ENCODE assay signal across 8 cellular contexts in genomic region chr12:124744659-124745467, GRCh38.
A peak's percentile ranks its signal among the peaks of the same experiment; 100 is the strongest.
DNase-seq lines count a peak whose midpoint lies in the region; ATAC-seq, FAIRE-seq and TF ChIP-seq lines count a peak whose summit lies in the region.

No MANE protein-coding gene starts in this region.

- no peak overlapping the region for H3K4me2 ChIP-seq in neuronal stem cell (ENCODE audit: insufficient read depth, low read length, poor library complexity, severe bottlenecking)

- H3K9ac ChIP-seq in HUES64 (ENCODE audit: low read depth, low read length), result no peak overlapping the region
- H3K9ac ChIP-seq in neuronal stem cell (ENCODE audit: low read depth, low read length, poor library complexity), result no peak overlapping the region

- no peak overlapping the region for H4K8ac ChIP-seq in neuronal stem cell (ENCODE audit: low read depth, low read length)

- H3K14ac ChIP-seq in neuronal stem cell (ENCODE audit: low read length), result no peak overlapping the region

- no peak for ATAC-seq in CD8-positive, alpha-beta T cell
- ATAC-seq in GM19035 (IDR thresholded peaks at IDR 0.05; ENCODE audit: unreplicated experiment), result no peak

- TF ChIP-seq CTCF in GM10248 (IDR thresholded peaks at IDR 0.05; ENCODE audit: control extremely low read depth, extremely low read depth, low read depth, missing control alignments), result no peak
- no peak for TF ChIP-seq CTCF in ascending aorta (IDR thresholded peaks at IDR 0.05)
- no peak for TF ChIP-seq CTCF in CD8-positive, alpha-beta T cell (IDR thresholded peaks at IDR 0.05)

- peak overlapping the region; percentile 22 for H2BK15ac ChIP-seq in neuronal stem cell (ENCODE audit: low read length)

- H4K91ac ChIP-seq in neuronal stem cell (ENCODE audit: low read depth, low read length, poor library complexity), result no peak overlapping the region

- H3K4me3 ChIP-seq in HUES64 (ENCODE audit: low read length), result no peak overlapping the region
- H3K4me3 ChIP-seq in ascending aorta, result no peak overlapping the region
- H3K4me3 ChIP-seq in neuronal stem cell (ENCODE audit: low read length in 2 of 2), result no peak overlapping the region
- H3K4me3 ChIP-seq in CD8-positive, alpha-beta T cell (ENCODE audit: low read depth, low read length), result no peak overlapping the region

- no peaks in the 10 kb centered on the region for H3K79me1 ChIP-seq in neuronal stem cell (ENCODE audit: low read depth, low read length)

- WGBS in HUES64, result 92% methylated on average over 15 of the region's 15 CpGs
- WGBS in neuronal stem cell (ENCODE audit: extremely low coverage in 2 of 2, insufficient read length in 2 of 2, insufficient replicate concordance in 1 of 2), 2 donors, result no CpG with 5 or more reads among the region's 15 CpGs

- no peaks in the 10 kb centered on the region for H3K27me3 Mint-ChIP-seq in CD8-positive, alpha-beta T cell (ENCODE audit: low read depth)

- intact Hi-C loops in ascending aorta (cut with DNase I), result loop anchor here (2.0 to 5.0 kb wide), 6 partner anchors 20 to 288 kb away; partner anchors contain the start of gene NCOR2
- intact Hi-C loops in CD8-positive, alpha-beta T cell (cut with DNase I, micrococcal nuclease), result no loop called here

- H3K9me3 Mint-ChIP-seq in CD8-positive, alpha-beta T cell, result no peaks in the 10 kb centered on the region

- peak overlapping the region; percentile 85 for H3K27ac ChIP-seq in HUES64 (ENCODE audit: low read depth, low read length)
- H3K27ac ChIP-seq in ascending aorta, result peak overlapping the region; percentile 83 to 89
- H3K27ac ChIP-seq in neuronal stem cell (replicated peaks; ENCODE audit: low read length), result no peak overlapping the region
- no peak overlapping the region for H3K27ac ChIP-seq in CD8-positive, alpha-beta T cell (ENCODE audit: low read depth, low read length)

- no peaks in the 10 kb centered on the region for H3K36me3 ChIP-seq in HUES64 (ENCODE audit: insufficient read depth, low read length)
- H3K36me3 ChIP-seq in ascending aorta, result no peaks in the 10 kb centered on the region
- no peaks in the 10 kb centered on the region for H3K36me3 ChIP-seq in neuronal stem cell (replicated peaks in 1 of 2; ENCODE audit: control insufficient read depth in 2 of 2, insufficient read depth in 2 of 2, low read length in 2 of 2)
- H3K36me3 ChIP-seq in CD8-positive, alpha-beta T cell (ENCODE audit: insufficient read depth, low read length), result no peaks in the 10 kb centered on the region

- H3K4me3 Mint-ChIP-seq in CD8-positive, alpha-beta T cell, result no peak overlapping the region

- CTCF ChIA-PET in GM10248 (lab: Yijun Ruan, JAX), result no interaction called here
- CTCF ChIA-PET in CD8-positive, alpha-beta T cell (lab: Charles Lee), result no interaction called here

- H3K9me3 ChIP-seq in HUES64 (ENCODE audit: insufficient read depth, low read depth, low read length) (no peaks in the 10 kb centered on the region), ascending aorta (no peaks in the 10 kb centered on the region), neuronal stem cell (replicated peaks in 1 of 2; ENCODE audit: control insufficient read depth in 2 of 2, insufficient read depth in 1 of 2, low read depth in 1 of 2, low read length in 2 of 2) (peaks cover under 1 to 3% of the 10 kb centered on the region in 2 donors)
- no peaks in the 10 kb centered on the region for H3K9me3 ChIP-seq in CD8-positive, alpha-beta T cell (ENCODE audit: low read length)

- no peaks in the 10 kb centered on the region for H3K27me3 ChIP-seq in HUES64 (ENCODE audit: insufficient read depth, low read length)
- H3K27me3 ChIP-seq in ascending aorta, result no peaks in the 10 kb centered on the region
- peaks cover 0 to 6% (median 0%) of the 10 kb centered on the region in 3 experiments for H3K27me3 ChIP-seq in neuronal stem cell (ENCODE audit: control insufficient read depth in 3 of 3, insufficient read depth in 3 of 3, low read depth in 1 of 3, low read length in 3 of 3)
- H3K27me3 ChIP-seq in CD8-positive, alpha-beta T cell (ENCODE audit: insufficient read depth, low read length), result no peaks in the 10 kb centered on the region

- POLR2A ChIA-PET in GM10248 (lab: Yijun Ruan, JAX), result no interaction called here
- POLR2A ChIA-PET in CD8-positive, alpha-beta T cell (lab: Charles Lee), result no interaction called here

- no peak overlapping the region for H2BK120ac ChIP-seq in neuronal stem cell (ENCODE audit: low read depth, low read length)

- no peak overlapping the region for H2AFZ ChIP-seq in neuronal stem cell (ENCODE audit: low read length)

- H3K27ac Mint-ChIP-seq in CD8-positive, alpha-beta T cell, result no peak overlapping the region

- peaks cover 9% of the 10 kb centered on the region for H3K4me1 Mint-ChIP-seq in CD8-positive, alpha-beta T cell (ENCODE audit: low read depth)

- no peak overlapping the region for H2BK12ac ChIP-seq in neuronal stem cell (ENCODE audit: low read length)

- no peak overlapping the region for H2AK5ac ChIP-seq in neuronal stem cell (ENCODE audit: low read depth, low read length)

- no peak overlapping the region for H3K23ac ChIP-seq in neuronal stem cell (ENCODE audit: low read depth, low read length, poor library complexity)

- H3K4me1 ChIP-seq in HUES64 (ENCODE audit: insufficient read depth, low read length) (peaks cover 4% of the 10 kb centered on the region; the same call in 1 of the 2 replicates), ascending aorta (peaks cover 10 to 12% of the 10 kb centered on the region in 2 donors), neuronal stem cell (ENCODE audit: control insufficient read depth in 2 of 2, insufficient read depth in 1 of 2, low read depth in 1 of 2, low read length in 2 of 2) (peaks cover 5 to 18% of the 10 kb centered on the region in 2 donors)
- H3K4me1 ChIP-seq in CD8-positive, alpha-beta T cell (ENCODE audit: insufficient read depth, low read length), result no peaks in the 10 kb centered on the region

- no peak for FAIRE-seq in urothelium cell line (lab: Jason Lieb, UNC)

- no peaks in the 10 kb centered on the region for H3K36me3 Mint-ChIP-seq in CD8-positive, alpha-beta T cell

- DNase-seq in GM10248 (ENCODE audit: extremely low spot score) (peak; percentile 61), ascending aorta (ENCODE audit: low spot score in 2 of 2) (no peak), neuronal stem cell (ENCODE audit: low spot score) (no peak), urothelium cell line (ENCODE audit: low spot score) (no peak), retina (no peak)
- no peak for DNase-seq in CD8-positive, alpha-beta T cell

- peak overlapping the region; percentile 11 for H3K18ac ChIP-seq in neuronal stem cell (ENCODE audit: low read length)

- no peak overlapping the region for H2BK5ac ChIP-seq in neuronal stem cell (ENCODE audit: low read length)

- no peak overlapping the region for H3K4ac ChIP-seq in neuronal stem cell (ENCODE audit: low read length)

Comparison
In these comparisons a context has a peak if more than half of its experiments do, and no peak if none do; other contexts are left out.
1. H3K27ac ChIP-seq: peak in HUES64 (single experiment) and ascending aorta (2 of 2); none in neuronal stem cell (single experiment) and CD8-positive, alpha-beta T cell (single experiment).